In genomic region chr6:167843023-167843422, GRCh38 we compare ENCODE assay signal across 26 cellular contexts. TPM values are rescaled to one million over a fixed set of nuclear protein-coding genes. Genes with fewer than 3 reads are reported as not detected.
DNase-seq lines count a peak whose midpoint lies in the region; ATAC-seq, FAIRE-seq and TF ChIP-seq lines count a peak whose summit lies in the region.
"Had no signal": no experiment of that assay in that cellular context is flagged by ENCODE, and none has a peak within 500 bp of the region (broad histone marks: within the 10 kb centered on the region; RNA-seq: fewer than 3 reads in every experiment).

No MANE protein-coding gene starts in this region.

- H3K9me1 ChIP-seq in K562 (ENCODE audit: control insufficient read depth, insufficient read depth, low read length): peaks cover 3% of the 10 kb centered on the region

- H3K27ac ChIP-seq in HepG2 (ENCODE audit: extremely low read length, insufficient read depth, low read length): no peak overlapping the region
- no peak overlapping the region for H3K27ac ChIP-seq in right lobe of liver
- H3K27ac ChIP-seq in K562 (ENCODE audit: extremely low read depth, low read depth, low read length): no peak overlapping the region
- no peak overlapping the region for H3K27ac ChIP-seq in trophoblast cell (ENCODE audit: low read depth, low read length)
- no peak overlapping the region for H3K27ac ChIP-seq in esophagus muscularis mucosa (replicated peaks in 1 of 4)
- H3K27ac ChIP-seq: 22Rv1, BLaER1 had no signal

- POLR2A ChIA-PET in HepG2 (lab: Yijun Ruan, JAX): no interaction called here
- POLR2A ChIA-PET in HEK293T (lab: Yijun Ruan, JAX): no interaction called here
- POLR2A ChIA-PET in K562 (lab: Yijun Ruan, JAX): interaction anchor here (0.8 to 3.6 kb wide), 9 partner anchors 9 to 162 kb away, joined by 3 to 25 read pairs (median 12); no protein-coding TSS in a partner anchor

- FAIRE-seq in HepG2 (lab: Jason Lieb, UNC): no peak
- no peak for FAIRE-seq in K562 (lab: Jason Lieb, UNC)
- FAIRE-seq: GM12878, GM12892, GM18507 had no signal

- H3K79me1 ChIP-seq in trophoblast cell (ENCODE audit: low read length): no peaks in the 10 kb centered on the region

- no peak overlapping the region for H4K12ac ChIP-seq in trophoblast cell (ENCODE audit: low read depth, low read length)

- no peak overlapping the region for H2BK12ac ChIP-seq in trophoblast cell (ENCODE audit: low read length)

- H3K9me3 ChIP-seq in HepG2 (ENCODE audit: low read length): no peaks in the 10 kb centered on the region
- H3K9me3 ChIP-seq in right lobe of liver: no peaks in the 10 kb centered on the region
- no peaks in the 10 kb centered on the region for H3K9me3 ChIP-seq in K562 (replicated peaks; ENCODE audit: control insufficient read depth, insufficient read depth, low read depth, low read length)
- H3K9me3 ChIP-seq in trophoblast cell (ENCODE audit: insufficient read depth, low read depth, low read length): no peaks in the 10 kb centered on the region
- no peaks in the 10 kb centered on the region for H3K9me3 ChIP-seq in esophagus muscularis mucosa
- H3K9me3 ChIP-seq: BE2C, BLaER1 had no signal

- no peak overlapping the region for H2BK120ac ChIP-seq in trophoblast cell (ENCODE audit: insufficient read depth, low read length, poor library complexity)

- TF ChIP-seq CTCF in HepG2 (CRISPR knock-in tag; IDR thresholded peaks at IDR 0.05) (no peak), right lobe of liver (IDR thresholded peaks at IDR 0.05) (no peak), K562 (IDR thresholded peaks at IDR 0.05 in 2 of 3, conservative IDR thresholded peaks at IDR 0.05 in 1 of 3; ENCODE audit: insufficient read depth in 2 of 3, low read depth in 1 of 3, low read length in 3 of 3) (no peak), esophagus muscularis mucosa (IDR thresholded peaks at IDR 0.05) (no peak)

- peaks cover 100% of the 10 kb centered on the region for H3K79me2 ChIP-seq in HepG2 (ENCODE audit: insufficient read depth, low read length)
- peaks cover 100% of the 10 kb centered on the region for H3K79me2 ChIP-seq in K562 (ENCODE audit: control insufficient read depth, insufficient read depth, low read length)
- peaks cover 15% of the 10 kb centered on the region for H3K79me2 ChIP-seq in trophoblast cell (ENCODE audit: control insufficient read depth, insufficient read depth, low read length, poor library complexity)

- no peak for TF ChIP-seq RAD21 in HepG2 (CRISPR knock-in tag; IDR thresholded peaks at IDR 0.05)
- TF ChIP-seq RAD21 in K562 (CRISPR knock-in tag; conservative IDR thresholded peaks at IDR 0.05 in 1 of 2, IDR thresholded peaks at IDR 0.05 in 1 of 2): no peak

- H3K9ac ChIP-seq in HepG2 (ENCODE audit: insufficient read depth, low read depth, low read length) (no peak overlapping the region), K562 (ENCODE audit: insufficient read depth in 1 of 2, low read depth in 2 of 2, low read length in 2 of 2) (0 out of 4 replicates have a peak overlapping the region, but pooled peaks of 1 of the 2 experiments have one; percentile 3), trophoblast cell (ENCODE audit: low read length) (no peak overlapping the region)
- H3K9ac ChIP-seq: BLaER1 had no signal

- ATAC-seq in HepG2 (no peak), right lobe of liver (no peak), K562 (no peak)
- ATAC-seq: GM12878 had no signal

- TF ChIP-seq EP300 in HepG2 (IDR thresholded peaks at IDR 0.05; ENCODE audit: low read depth in 2 of 2, low read length in 2 of 2) (no peak), HepG2 (CRISPR knock-in tag; IDR thresholded peaks at IDR 0.05; ENCODE audit: borderline replicate concordance) (no peak), K562 (IDR thresholded peaks at IDR 0.05; ENCODE audit: low read length) (no peak), esophagus muscularis mucosa (IDR thresholded peaks at IDR 0.05) (no peak)

- no peak overlapping the region for H3K4me3 ChIP-seq in HepG2 (replicated peaks in 1 of 3; ENCODE audit: insufficient read depth in 1 of 3, low read depth in 2 of 3, low read length in 3 of 3)
- H3K4me3 ChIP-seq in right lobe of liver: no peak overlapping the region
- no peak overlapping the region for H3K4me3 ChIP-seq in K562
- no peak overlapping the region for H3K4me3 ChIP-seq in trophoblast cell (ENCODE audit: low read depth, low read length)
- no peak overlapping the region for H3K4me3 ChIP-seq in esophagus muscularis mucosa
- H3K4me3 ChIP-seq: BLaER1, GM12878 had no signal

- no peak overlapping the region for H3K4ac ChIP-seq in trophoblast cell (ENCODE audit: low read depth, low read length)

- H2AFZ ChIP-seq in HepG2 (ENCODE audit: low read length) (no peak overlapping the region), K562 (ENCODE audit: low read depth, low read length) (no peak overlapping the region), trophoblast cell (ENCODE audit: insufficient read depth, low read length, poor library complexity) (no peak overlapping the region)

- H3K36me3 ChIP-seq in HepG2 (replicated peaks in 1 of 2; ENCODE audit: control insufficient read depth in 1 of 2, insufficient read depth in 2 of 2, low read length in 2 of 2) (peaks cover 0 to 2% of the 10 kb centered on the region in 2 experiments; a peak in 2 of 5 replicates), right lobe of liver (no peaks in the 10 kb centered on the region), K562 (ENCODE audit: control insufficient read depth, insufficient read depth, low read length) (peaks cover 6% of the 10 kb centered on the region; the same call in 1 of the 3 replicates), trophoblast cell (ENCODE audit: control insufficient read depth in 1 of 2, insufficient read depth in 2 of 2, low read length in 2 of 2) (no peaks in the 10 kb centered on the region), esophagus muscularis mucosa (no peaks in the 10 kb centered on the region)
- H3K36me3 ChIP-seq: BE2C, BLaER1 had no signal

- H3K4me2 ChIP-seq in HepG2 (ENCODE audit: low read depth, low read length): no peak overlapping the region
- H3K4me2 ChIP-seq in K562 (ENCODE audit: insufficient read depth, low read length): no peak overlapping the region
- no peak overlapping the region for H3K4me2 ChIP-seq in trophoblast cell (ENCODE audit: low read length)
- H3K4me2 ChIP-seq: BLaER1 had no signal

- H4K91ac ChIP-seq in trophoblast cell (ENCODE audit: low read depth, low read length): no peak overlapping the region

- H2BK5ac ChIP-seq in trophoblast cell (ENCODE audit: low read depth, low read length, poor library complexity): no peak overlapping the region

- no peak for DNase-seq in HepG2 (ENCODE audit: low spot score)
- DNase-seq in right lobe of liver: no peak
- no peak for DNase-seq in HEK293T (ENCODE audit: extremely low spot score)
- no peak for DNase-seq in K562 (ENCODE audit: extremely low read depth in 1 of 4, low spot score in 3 of 4)
- no peak for DNase-seq in posterior vena cava (ENCODE audit: low spot score)
- DNase-seq in trophoblast cell: no peak
- no peak for DNase-seq in esophagus muscularis mucosa (ENCODE audit: extremely low spot score)
- DNase-seq: ACHN; BE2C; C1 segment of cervical spinal cord; CD4-positive, alpha-beta memory T cell; CD4-positive, CD25-positive, alpha-beta regulatory T cell; CD8-positive, alpha-beta memory T cell; COR-L47; DMS 273 treated with DMSO at 0.1 percent for 48 hours; DMS153; DMS53; DMS79; DND-41; EL; GDM1 had no signal

- H2AK5ac ChIP-seq in trophoblast cell (ENCODE audit: low read length): no peak overlapping the region

- in situ Hi-C loops in HepG2 (cut with HindIII; ENCODE audit: extremely low pct_ligation_motif_present, low pct_unique_long_range_greater_than_20kb) (no loop called here), K562 (cut with MboI) (no loop called here)

- BruUV-seq in HepG2 (replicated peaks; lab: Mats Ljungman, UMichigan) (no TSS peak), K562 (replicated peaks; lab: Mats Ljungman, UMichigan) (no TSS peak)

- no peak overlapping the region for H3K18ac ChIP-seq in trophoblast cell (ENCODE audit: low read length)

- H4K20me1 ChIP-seq in HepG2 (ENCODE audit: insufficient read depth, low read length) (peaks cover 83% of the 10 kb centered on the region), K562 (replicated peaks; ENCODE audit: control insufficient read depth, insufficient read depth, low read length) (peaks cover 26% of the 10 kb centered on the region)

- H3K27me3 ChIP-seq in HepG2 (ENCODE audit: control insufficient read depth in 1 of 2, insufficient read depth in 2 of 2, low read length in 2 of 2): no peaks in the 10 kb centered on the region
- no peaks in the 10 kb centered on the region for H3K27me3 ChIP-seq in right lobe of liver
- H3K27me3 ChIP-seq in K562 (ENCODE audit: control insufficient read depth in 2 of 2, insufficient read depth in 2 of 2, low read length in 2 of 2): no peaks in the 10 kb centered on the region
- no peaks in the 10 kb centered on the region for H3K27me3 ChIP-seq in trophoblast cell (ENCODE audit: insufficient read depth, low read length)
- no peaks in the 10 kb centered on the region for H3K27me3 ChIP-seq in esophagus muscularis mucosa
- H3K27me3 ChIP-seq: BE2C, BLaER1 had no signal

- H3K4me1 ChIP-seq in HepG2 (ENCODE audit: insufficient read depth, low read length) (peaks cover 67% of the 10 kb centered on the region), right lobe of liver (peaks cover 0 to 28% (median 5%) of the 10 kb centered on the region in 4 donors), K562 (replicated peaks in 1 of 2; ENCODE audit: control insufficient read depth in 2 of 2, insufficient read depth in 2 of 2, low read length in 2 of 2) (peaks cover 15 to 82% of the 10 kb centered on the region in 2 experiments), trophoblast cell (ENCODE audit: control insufficient read depth in 1 of 2, insufficient read depth in 2 of 2, low read length in 2 of 2) (peaks cover 4 to 26% of the 10 kb centered on the region in 2 experiments), esophagus muscularis mucosa (peaks cover 26 to 46% (median 31%) of the 10 kb centered on the region in 4 donors)

- TF ChIP-seq POLR2A in HepG2 (IDR thresholded peaks at IDR 0.05; ENCODE audit: insufficient read depth in 1 of 2, low read depth in 2 of 2, low read length in 2 of 2): no peak
- TF ChIP-seq POLR2A in right lobe of liver (IDR thresholded peaks at IDR 0.05): no peak
- no peak for TF ChIP-seq POLR2A in K562 (conservative IDR thresholded peaks at IDR 0.05)
- no peak for TF ChIP-seq POLR2A in esophagus muscularis mucosa (IDR thresholded peaks at IDR 0.05; ENCODE audit: low read depth)

- WGBS in HepG2 (ENCODE audit: low lambda C conversion rate): 98% methylated on average over 1 of the region's 1 CpG
- 54% methylated on average over 1 of the region's 1 CpG for WGBS in right lobe of liver (ENCODE audit: insufficient coverage, low coverage, low lambda C conversion rate, missing lambda C conversion rate)
- WGBS in K562 (ENCODE audit: insufficient coverage, low coverage, missing lambda C conversion rate): 60% methylated on average over 1 of the region's 1 CpG
- no CpG with 5 or more reads among the region's 1 CpG for WGBS in trophoblast cell (ENCODE audit: extremely low coverage, insufficient coverage, insufficient read length)
- 86% methylated on average over 1 of the region's 1 CpG for WGBS in esophagus muscularis mucosa

- intact Hi-C loops in HepG2 (cut with micrococcal nuclease; ENCODE audit: unreplicated experiment) (no loop called here), right lobe of liver (cut with DNase I) (no loop called here), K562 (cut with micrococcal nuclease) (loop anchor here (5.0 kb wide), 1 partner anchor 54 kb away; no protein-coding TSS in a partner anchor), posterior vena cava (cut with DNase I) (no loop called here), esophagus muscularis mucosa (cut with DNase I) (no loop called here)

- CTCF ChIA-PET in HepG2 (lab: Yijun Ruan, JAX; ENCODE audit: low intra/inter-chr PET ratio, low total read pairs) (no interaction called here), HEK293T (lab: Yijun Ruan, JAX) (interaction anchor here (0.5 to 2.0 kb wide), 3 partner anchors 15 to 491 kb away, joined by 3 to 8 read pairs (median 4); no protein-coding TSS in a partner anchor), K562 (lab: Yijun Ruan, JAX; ENCODE audit: low intra/inter-chr PET ratio) (no interaction called here)

- no peak overlapping the region for H4K8ac ChIP-seq in trophoblast cell (ENCODE audit: low read depth, low read length)

- H3K23ac ChIP-seq in trophoblast cell (ENCODE audit: low read length): no peak overlapping the region

- H3K14ac ChIP-seq in trophoblast cell (ENCODE audit: low read length): no peak overlapping the region

RNA-seq across cellular contexts. Expression of gene AFDN, which starts 16.3 kb away (rescaled TPM):
- total RNA-seq in HepG2 (2016; rRNA removed; fragmentation: Illumina TruSeq; extraction: Trizol) (97.8 and 136 TPM in 2 replicates), right lobe of liver (100 to 1,000 TPM in 1 of 6 experiments, 10 to 100 TPM in 5; 77.0 to 106 (median 85.5) TPM), K562 (2014; rRNA removed) (91.9 and 117 TPM in 2 replicates), K562 (2014; rRNA removed; fragmentation: Illumina TruSeq; extraction: Trizol) (114 and 135 TPM in 2 replicates), K562 (2015; rRNA removed; fragmentation: Illumina TruSeq; extraction: Trizol) (111 and 112 TPM in 2 replicates), K562 (2021) (106 and 129 TPM in 2 replicates), posterior vena cava (10 to 100 TPM; 49.3 to 68.6 TPM), esophagus muscularis mucosa (10 to 100 TPM; 66.9 to 88.0 (median 75.3) TPM)
- 82.1 and 86.5 TPM in 2 replicates for total RNA-seq in HepG2 (2016; cell fraction: cytosol; rRNA removed; fragmentation: Illumina TruSeq; extraction: Trizol; ENCODE audit: low read depth)
- total RNA-seq in HepG2 (2016; cell fraction: insoluble cytoplasmic fraction; rRNA removed; fragmentation: Illumina TruSeq; extraction: Trizol): 90.9 and 138 TPM in 2 replicates
- 67.9 and 80.5 TPM in 2 replicates for total RNA-seq in HepG2 (2016; cell fraction: membrane; rRNA removed; fragmentation: Illumina TruSeq; extraction: Trizol)
- 248 and 270 TPM in 2 replicates for total RNA-seq in HepG2 (2016; cell fraction: nucleus; rRNA removed; fragmentation: Illumina TruSeq; extraction: Trizol)
- polyA plus RNA-seq in HepG2 (2011; rRNA removed) (151 and 156 TPM in 2 replicates), K562 (2011; rRNA removed) (95.7 and 96.7 TPM in 2 replicates), K562 (2014; fragmentation: Illumina TruSeq; extraction: Trizol) (95.0 and 105 TPM in 2 replicates), K562 (2014; fragmentation: Nextera tagmentation; extraction: Ambion mirVana) (1 to 10 TPM; 7.2 to 9.7 TPM), K562 (2014; rRNA removed) (78.9 and 96.4 TPM in 2 replicates)
- polyA plus RNA-seq in HepG2 (2011; cell fraction: cytosol; rRNA removed): 52.5 and 65.6 TPM in 2 replicates
- 488 and 509 TPM in 2 replicates for polyA plus RNA-seq in HepG2 (2011; cell fraction: nucleus; rRNA removed)
- polyA plus RNA-seq in HepG2 (2012): 141 and 152 TPM in 2 replicates
- 1.8 and 2.1 TPM in 2 replicates for polyA plus RNA-seq in HepG2 (2016; cell fraction: cytosol; fragmentation: Illumina TruSeq; extraction: Trizol; ENCODE audit: low read depth)
- polyA plus RNA-seq in HepG2 (2016; cell fraction: insoluble cytoplasmic fraction; fragmentation: Illumina TruSeq; extraction: Trizol; ENCODE audit: low read depth): 62.7 and 70.2 TPM in 2 replicates
- polyA plus RNA-seq in HepG2 (2016; cell fraction: membrane; fragmentation: Illumina TruSeq; extraction: Trizol; ENCODE audit: low read depth): 7.1 and 7.2 TPM in 2 replicates
- 361 and 384 TPM in 2 replicates for polyA plus RNA-seq in HepG2 (2016; cell fraction: nucleus; fragmentation: Illumina TruSeq; extraction: Trizol; ENCODE audit: insufficient read depth, low read depth)
- 24.6 and 223 TPM in 2 replicates for polyA minus RNA-seq in HepG2 (2011; rRNA and poly(A)+ RNA removed; ENCODE audit: low replicate concordance)
- 115 and 134 TPM in 2 replicates for polyA minus RNA-seq in HepG2 (2011; cell fraction: cytosol; rRNA and poly(A)+ RNA removed)
- polyA minus RNA-seq in HepG2 (2011; cell fraction: nucleus; rRNA and poly(A)+ RNA removed): 847 and 897 TPM in 2 replicates
- total RNA-seq in K562 (2011; cell fraction: chromatin; rRNA removed; ENCODE audit: low replicate concordance): 294 and 779 TPM in 2 replicates
- 128 and 193 TPM in 2 replicates for total RNA-seq in K562 (2011; cell fraction: nucleolus; rRNA removed)
- 330 and 387 TPM in 2 replicates for total RNA-seq in K562 (2011; cell fraction: nucleoplasm; rRNA removed)
- polyA plus RNA-seq in K562 (2011; cell fraction: cytosol; rRNA removed): 29.3 and 38.3 TPM in 2 replicates
- polyA plus RNA-seq in K562 (2011; cell fraction: nucleus; rRNA removed): 374 and 388 TPM in 2 replicates
- 62.0 and 64.2 TPM in 2 replicates for polyA plus RNA-seq in K562 (2012)
- polyA minus RNA-seq in K562 (2011; rRNA and poly(A)+ RNA removed): 183 and 194 TPM in 2 replicates
- polyA minus RNA-seq in K562 (2011; cell fraction: cytosol; rRNA and poly(A)+ RNA removed): 78.4 and 100 TPM in 2 replicates
- polyA minus RNA-seq in K562 (2011; cell fraction: nucleus; rRNA and poly(A)+ RNA removed): 234 and 345 TPM in 2 replicates
- polyA plus RNA-seq in trophoblast cell (2013): 195 and 197 TPM in 2 replicates

Comparison
In these comparisons a context has a peak if more than half of its experiments do, and no peak if none do; other contexts are left out.
1. Of the 241 proteins assayed by ChIP-seq in both HepG2 and K562: peak only in HepG2: none; only in K562: CEBPG; in both: none; in neither: 239; mixed calls (peak in some experiments, not most) for 1.